ENCODE assay signal across 8 cellular contexts in the genomic region with DNA sequence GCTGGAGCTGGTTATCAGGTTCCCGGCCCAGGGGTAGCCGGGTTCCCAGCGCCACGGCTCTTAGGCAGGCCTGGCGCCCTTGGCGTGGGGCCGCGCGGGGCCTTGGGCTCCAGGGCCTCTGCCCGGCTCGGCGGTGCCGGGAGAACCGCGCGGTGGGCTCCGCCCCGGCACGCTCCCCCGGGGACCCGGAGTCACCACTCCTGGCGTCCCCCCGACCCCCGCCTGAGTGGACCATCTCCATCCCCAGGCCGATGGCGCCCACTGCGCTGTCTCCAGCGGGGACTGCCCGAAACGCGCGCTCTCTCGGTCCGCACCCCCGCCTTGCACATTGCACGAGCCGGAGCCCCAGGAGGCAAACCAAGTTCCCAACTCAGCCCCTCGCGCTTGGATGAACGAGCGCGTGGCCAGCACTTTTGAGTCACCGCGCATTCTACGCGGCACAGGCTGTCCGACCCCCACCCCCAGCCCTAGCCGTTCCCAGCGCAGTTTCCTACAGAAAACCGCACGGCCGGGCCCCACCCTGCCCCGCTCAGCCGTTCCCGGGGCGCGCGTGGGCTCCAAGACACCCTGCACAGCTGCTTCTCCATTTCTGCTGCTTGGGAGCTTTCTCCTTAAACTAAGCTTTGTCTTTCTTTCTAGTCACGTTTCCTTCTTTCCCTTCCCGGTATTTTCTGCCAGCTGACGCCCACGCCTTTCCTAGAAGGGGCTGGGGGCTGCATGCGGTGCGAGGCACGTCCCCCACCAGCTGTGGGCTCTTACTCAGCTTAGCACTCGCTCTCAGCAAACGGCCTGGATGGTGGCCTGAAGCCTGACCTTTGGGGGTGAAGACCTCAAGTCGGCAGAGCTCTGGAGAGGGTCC. TPM values are rescaled to one million over a fixed set of nuclear protein-coding genes. Genes with fewer than 3 reads are reported as not detected.
DNase-seq lines count a peak whose midpoint lies in the region; ATAC-seq and TF ChIP-seq lines count a peak whose summit lies in the region.

No MANE protein-coding gene starts in this region.

- DNase-seq in M059J (ENCODE audit: low read depth) (peak; percentile 75), fibroblast of pulmonary artery (ENCODE audit: low read depth) (peak; percentile 47), non-pigmented ciliary epithelial cell (ENCODE audit: low read depth) (peak; percentile 36), kidney glomerular epithelial cell (lab: John Stamatoyannopoulos, UW) (no peak)
- peak; percentile 24 to 45 (median 30) for DNase-seq in activated CD8-positive, alpha-beta memory T cell treated with anti-CD3 and anti-CD28 coated beads for 48 hours (ENCODE audit: low read depth in 2 of 3, low spot score in 2 of 3)

- ATAC-seq in GM21737 (IDR thresholded peaks at IDR 0.05; ENCODE audit: unreplicated experiment) (peak; percentile 28), GM21515 (IDR thresholded peaks at IDR 0.05; ENCODE audit: unreplicated experiment) (no peak)

- no peaks in the 10 kb centered on the region for H3K36me3 ChIP-seq in ES-I3 (ENCODE audit: insufficient read depth, low read length)

- peak overlapping the region; percentile 91 for H3K9ac ChIP-seq in ES-I3 (ENCODE audit: low read depth, low read length)

- H3K4me1 ChIP-seq in ES-I3 (ENCODE audit: insufficient read depth, low read length): no peaks in the 10 kb centered on the region

- no peaks in the 10 kb centered on the region for H3K9me3 ChIP-seq in ES-I3 (ENCODE audit: control insufficient read depth, insufficient read depth, low read length)

- TF ChIP-seq CTCF in fibroblast of pulmonary artery (IDR thresholded peaks at IDR 0.05; ENCODE audit: low read length, missing control alignments): no peak

- peak overlapping the region; percentile 76 for H3K4me3 ChIP-seq in fibroblast of pulmonary artery (replicated peaks; ENCODE audit: low read depth, low read length)

RNA-seq across cellular contexts. Expression of gene CHID1, which starts 0.7 kb away (rescaled TPM):
- total RNA-seq in M059J (2014; rRNA removed; shearing (Covaris generic)): 88.2 and 92.6 TPM in 2 replicates

RNA-seq across cellular contexts. Expression of gene AP2A2, which starts 14.4 kb away (rescaled TPM):
- 40.9 and 49.3 TPM in 2 replicates for total RNA-seq in M059J (2014; rRNA removed; shearing (Covaris generic))
